Comparison of ENCODE assay signal across 34 cellular contexts in genomic region chr2:99910903-99911302, GRCh38.
"Had no signal": no experiment of that assay in that cellular context is flagged by ENCODE, and none has a peak within 500 bp of the region (broad histone marks: within the 10 kb centered on the region; RNA-seq: fewer than 3 reads in every experiment).

No MANE protein-coding gene starts in this region.

- H3K4me2 ChIP-seq: PC-9 had no signal

- H3K4me1 ChIP-seq: adrenal gland, body of pancreas, SJCRH30 had no signal

- FAIRE-seq: astrocyte, bronchial epithelial cell, RCC 7860 had no signal

- H3K27ac ChIP-seq: adrenal gland, body of pancreas, PC-9, SJCRH30, SK-N-MC, WERI-Rb-1 had no signal

- H3K36me3 ChIP-seq: adrenal gland, SJCRH30, WERI-Rb-1 had no signal

- ATAC-seq: activated CD8-positive, alpha-beta T cell treated with anti-CD3 and anti-CD28 coated beads for 36 hours; activated naive CD4-positive, alpha-beta T cell treated with anti-CD3 and anti-CD28 coated beads, Interleukin-2, amount 50 U/mL, for 72 hours; body of pancreas had no signal

- H2AFZ ChIP-seq: PC-9 had no signal

- H3K4me3 ChIP-seq: adrenal gland, body of pancreas, PC-9, SJCRH30, SK-N-MC had no signal

- H3K9me3 ChIP-seq: adrenal gland, body of pancreas, SJCRH30 had no signal

- DNase-seq: activated CD4-positive, alpha-beta T cell treated with anti-CD3 and anti-CD28 coated beads for 1 hour; activated CD4-positive, alpha-beta T cell treated with anti-CD3 and anti-CD28 coated beads for 48 hours; activated CD4-positive, alpha-beta T cell treated with anti-CD3 and anti-CD28 coated beads, Interleukin-2, amount 50 U/mL, for 4 hours; activated CD4-positive, CD25-positive, alpha-beta regulatory T cell; activated CD8-positive, alpha-beta T cell treated with anti-CD3 and anti-CD28 coated beads for 36 hours; activated gamma-delta T cell treated with Interleukin-2 at 50 U/mL for 16 hours; activated naive CD4-positive, alpha-beta T cell treated with anti-CD3 and anti-CD28 coated beads for 36 hours; activated T-cell treated with anti-CD3 and anti-CD28 coated beads, Interleukin-2, amount 50 U/mL, for 24 hours; adrenal gland; body of pancreas; cerebellar nuclear complex; Karpas-422; MM.1S; MV-4-11; NCI-H1092; NCI-H146; NCI-H187; NCI-H2029 treated with DMSO at 0.1 percent for 48 hours; NCI-H2107; NCI-H2171; NCI-H510A; NCI-H526; NCI-H748 treated with DMSO at 0.1 percent for 48 hours; NK-92 treated with Interleukin-12 subunit alpha and Interleukin-12 subunit beta, amount 100 ng/mL, for 24 hours; PC-9; SHP77; SJCRH30; T1000; WERI-Rb-1 had no signal

- H3K27me3 ChIP-seq: adrenal gland, SJCRH30 had no signal
